ENCODE assay signal across 22 cellular contexts in genomic region chr14:93725002-93725582, GRCh38.
"Had no signal": no experiment of that assay in that cellular context is flagged by ENCODE, and none has a peak within 500 bp of the region (broad histone marks: within the 10 kb centered on the region; RNA-seq: fewer than 3 reads in every experiment).

No MANE protein-coding gene starts in this region.

- DNase-seq: activated B cell treated with CpG ODN at 0.5 μM for 24 hours; activated CD4-positive, alpha-beta T cell treated with anti-CD3 and anti-CD28 coated beads for 1 hour; activated CD4-positive, alpha-beta T cell treated with anti-CD3 and anti-CD28 coated beads, Interleukin-2, amount 10 ng/mL, durations not matched to agents 24 days and 14 days; activated CD4-positive, alpha-beta T cell treated with anti-CD3 and anti-CD28 coated beads, Interleukin-2, amount 50 U/mL, for 48 hours; activated CD8-positive, alpha-beta memory T cell treated with anti-CD3 and anti-CD28 coated beads, Interleukin-2, amount 10 ng/mL, durations not matched to agents 7 days and 5 days; activated gamma-delta T cell; activated naive CD4-positive, alpha-beta T cell treated with anti-CD3 and anti-CD28 coated beads for 36 hours; activated T-cell treated with anti-CD3 and anti-CD28 coated beads, Interleukin-2, amount 50 U/mL, for 24 hours; amygdala; brain microvascular endothelial cell; MG63; NCI-H1105; NCI-H1436; NCI-H1694 treated with DMSO at 0.1 percent for 48 hours; NCI-H2029 treated with DMSO at 0.1 percent for 48 hours; NCI-H510A treated with DMSO at 0.1 percent for 48 hours; NCI-H69; Peyer's patch; SHP77 treated with DMSO at 0.1 percent for 48 hours had no signal

- H3K4me1 ChIP-seq: Peyer's patch had no signal

- H3K27ac ChIP-seq: brain microvascular endothelial cell, cardiac muscle cell, KMS-11, Peyer's patch, RWPE1 had no signal

- H3K27me3 ChIP-seq: brain microvascular endothelial cell, cardiac muscle cell, MG63, Peyer's patch had no signal

- H3K4me3 ChIP-seq: cardiac muscle cell, MG63, Peyer's patch had no signal

- H3K9me3 ChIP-seq: MG63, Peyer's patch had no signal

- ATAC-seq: activated CD8-positive, alpha-beta memory T cell treated with anti-CD3 and anti-CD28 coated beads, Interleukin-2, amount 10 ng/mL, durations not matched to agents 7 days and 5 days had no signal

- H3K36me3 ChIP-seq: brain microvascular endothelial cell, cardiac muscle cell, MG63, Peyer's patch had no signal
